ENCODE assay signal across 15 cellular contexts in genomic region chr4:86279247-86279960, GRCh38.
"Had no signal": no experiment of that assay in that cellular context is flagged by ENCODE, and none has a peak within 500 bp of the region (broad histone marks: within the 10 kb centered on the region; RNA-seq: fewer than 3 reads in every experiment).

No MANE protein-coding gene starts in this region.

- H3K27me3 Mint-ChIP-seq: activated CD4-positive, alpha-beta memory T cell treated with anti-CD3 and anti-CD28 coated beads, Interleukin-2, amount 10 ng/mL, durations not matched to agents 7 days and 5 days had no signal

- DNase-seq: activated CD4-positive, alpha-beta memory T cell treated with anti-CD3 and anti-CD28 coated beads, Interleukin-2, amount 10 ng/mL, durations not matched to agents 7 days and 5 days; activated CD4-positive, alpha-beta T cell treated with anti-CD3 and anti-CD28 coated beads for 36 hours; activated gamma-delta T cell treated with Interleukin-2 at 50 U/mL for 16 hours; activated naive CD8-positive, alpha-beta T cell treated with anti-CD3 and anti-CD28 coated beads for 36 hours; activated T-cell treated with anti-CD3 and anti-CD28 coated beads, Interleukin-2, amount 50 U/mL, for 48 hours; dorsolateral prefrontal cortex; esophagus squamous epithelium; foreskin fibroblast; head of caudate nucleus; stimulated activated CD4-positive, alpha-beta T cell treated with anti-CD3 and anti-CD28 coated beads, Interleukin-2, amount 100 ng/mL, for 48 hours; stimulated activated naive CD4-positive, alpha-beta T cell treated with Interleukin-2 at 50 U/mL for 16 hours had no signal

- H3K4me1 Mint-ChIP-seq: activated CD4-positive, alpha-beta memory T cell treated with anti-CD3 and anti-CD28 coated beads, Interleukin-2, amount 10 ng/mL, durations not matched to agents 7 days and 5 days; activated CD4-positive, alpha-beta T cell treated with anti-CD3 and anti-CD28 coated beads for 36 hours; activated naive CD8-positive, alpha-beta T cell treated with anti-CD3 and anti-CD28 coated beads for 36 hours had no signal

- H3K27ac ChIP-seq: esophagus squamous epithelium, suprapubic skin, VCaP had no signal

- H3K9me3 ChIP-seq: esophagus squamous epithelium, suprapubic skin had no signal

- H3K36me3 Mint-ChIP-seq: activated naive CD8-positive, alpha-beta T cell treated with anti-CD3 and anti-CD28 coated beads for 36 hours; type B pancreatic cell had no signal

- H3K9me3 Mint-ChIP-seq: activated CD4-positive, alpha-beta memory T cell treated with anti-CD3 and anti-CD28 coated beads, Interleukin-2, amount 10 ng/mL, durations not matched to agents 7 days and 5 days; activated naive CD8-positive, alpha-beta T cell treated with anti-CD3 and anti-CD28 coated beads for 36 hours; nephron; type B pancreatic cell had no signal

- H3K27me3 ChIP-seq: dorsolateral prefrontal cortex, esophagus squamous epithelium, suprapubic skin had no signal

- H3K4me1 ChIP-seq: esophagus squamous epithelium had no signal

- H3K4me3 Mint-ChIP-seq: activated CD4-positive, alpha-beta memory T cell treated with anti-CD3 and anti-CD28 coated beads, Interleukin-2, amount 10 ng/mL, durations not matched to agents 7 days and 5 days; activated CD4-positive, alpha-beta T cell treated with anti-CD3 and anti-CD28 coated beads for 36 hours; activated naive CD8-positive, alpha-beta T cell treated with anti-CD3 and anti-CD28 coated beads for 36 hours; nephron; type B pancreatic cell had no signal

- H3K4me3 ChIP-seq: dorsolateral prefrontal cortex, esophagus squamous epithelium, suprapubic skin had no signal

- ATAC-seq: activated CD4-positive, alpha-beta T cell treated with anti-CD3 and anti-CD28 coated beads for 36 hours had no signal

- H3K27ac Mint-ChIP-seq: activated CD4-positive, alpha-beta memory T cell treated with anti-CD3 and anti-CD28 coated beads, Interleukin-2, amount 10 ng/mL, durations not matched to agents 7 days and 5 days; activated CD4-positive, alpha-beta T cell treated with anti-CD3 and anti-CD28 coated beads for 36 hours; activated naive CD8-positive, alpha-beta T cell treated with anti-CD3 and anti-CD28 coated beads for 36 hours; nephron; type B pancreatic cell had no signal

- H3K36me3 ChIP-seq: esophagus squamous epithelium, suprapubic skin had no signal
